17 cellular contexts compared by ENCODE assay signal in the genomic region with DNA sequence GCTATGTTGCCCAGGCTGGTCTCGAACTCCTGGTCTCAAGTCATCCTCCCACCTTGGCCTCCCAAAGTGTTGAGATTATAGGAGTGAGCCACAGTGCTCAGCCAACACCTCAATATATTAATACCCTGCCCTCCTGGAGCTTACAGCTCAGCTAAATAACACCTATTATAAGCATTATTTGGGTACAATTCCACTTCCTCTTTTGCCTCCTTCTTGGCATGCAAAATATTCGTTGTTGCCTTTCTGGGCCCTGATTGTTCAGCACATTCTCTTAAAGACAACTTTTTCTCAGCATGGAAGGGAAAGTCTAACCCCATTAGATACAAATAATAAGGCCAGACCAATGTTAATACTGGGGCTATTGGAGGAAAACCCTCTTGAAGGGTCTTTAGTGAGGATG. TPM values are rescaled to one million over a fixed set of nuclear protein-coding genes. Genes with fewer than 3 reads are reported as not detected.
A peak's percentile ranks its signal among the peaks of the same experiment; 100 is the strongest.
DNase-seq lines count a peak whose midpoint lies in the region; ATAC-seq, FAIRE-seq and TF ChIP-seq lines count a peak whose summit lies in the region.
"Had no signal": no experiment of that assay in that cellular context is flagged by ENCODE, and none has a peak within 500 bp of the region (broad histone marks: within the 10 kb centered on the region; RNA-seq: fewer than 3 reads in every experiment).

No MANE protein-coding gene starts in this region.

- no peak for FAIRE-seq in astrocyte (lab: Jason Lieb, UNC)
- FAIRE-seq: RCC 7860 had no signal

- TF ChIP-seq CTCF in MM.1S (IDR thresholded peaks at IDR 0.05; ENCODE audit: low read length) = no peak
- no peak for TF ChIP-seq CTCF in astrocyte (IDR thresholded peaks at IDR 0.05; ENCODE audit: insufficient read depth, low read depth, low read length)
- TF ChIP-seq CTCF in right lobe of liver (IDR thresholded peaks at IDR 0.05) = no peak
- no peak for TF ChIP-seq CTCF in GM20000 (IDR thresholded peaks at IDR 0.05; ENCODE audit: extremely low read depth, missing control alignments)

- peak; percentile 14 for DNase-seq in MM.1S
- no peak for DNase-seq in astrocyte (ENCODE audit: low read depth)
- DNase-seq in right lobe of liver = no peak
- DNase-seq in KBM-7 = no peak
- DNase-seq in DMS53 treated with DMSO at 0.1 percent for 48 hours (lab: John Stamatoyannopoulos, UW; ENCODE audit: unreplicated experiment) = no peak
- DNase-seq in stimulated activated naive CD4-positive, alpha-beta T cell (lab: John Stamatoyannopoulos, UW) = no peak
- DNase-seq in GM20000 (ENCODE audit: low spot score) = no peak
- DNase-seq: ACHN; activated naive CD8-positive, alpha-beta T cell treated with anti-CD3 and anti-CD28 coated beads, Interleukin-2, amount 50 U/mL, for 24 hours; effector memory CD8-positive, alpha-beta T cell; NCI-H1105 treated with DMSO at 0.1 percent for 48 hours; NCI-H69; stimulated activated naive CD8-positive, alpha-beta T cell treated with anti-CD3 and anti-CD28 coated beads, Interleukin-15, Interleukin-2, amounts not matched to agents 100 U/mL and 50 U/mL, for 24 hours; WERI-Rb-1 had no signal

- H3K36me3 ChIP-seq in BLaER1 treated with 17β-estradiol and CSF1 and Interleukin-3, amounts not matched to agents 10 nM and 100 nM = peaks cover 0 to 17% (median 0%) of the 10 kb centered on the region in 11 experiments; a peak in 2 of 22 replicates
- H3K36me3 ChIP-seq in MM.1S (replicated peaks; ENCODE audit: insufficient read depth, low read length) (no peaks in the 10 kb centered on the region), astrocyte (ENCODE audit: insufficient read depth, low read length) (no peaks in the 10 kb centered on the region), right lobe of liver (no peaks in the 10 kb centered on the region)

- peaks cover 2% of the 10 kb centered on the region for H3K4me1 Mint-ChIP-seq in astrocyte (ENCODE audit: low read depth, unreplicated experiment)

- H3K79me2 ChIP-seq in MM.1S (ENCODE audit: low read length) (no peaks in the 10 kb centered on the region), astrocyte (ENCODE audit: insufficient read depth, low read length) (peaks cover 29% of the 10 kb centered on the region)

- H3K27ac Mint-ChIP-seq in astrocyte (ENCODE audit: unreplicated experiment) = no peak overlapping the region
- H3K27ac Mint-ChIP-seq: activated naive CD8-positive, alpha-beta T cell treated with anti-CD3 and anti-CD28 coated beads, Interleukin-2, amount 50 U/mL, for 24 hours; effector memory CD8-positive, alpha-beta T cell had no signal

- no peak overlapping the region for H2AFZ ChIP-seq in MM.1S (ENCODE audit: low read length)
- no peak overlapping the region for H2AFZ ChIP-seq in astrocyte (ENCODE audit: low read depth, low read length)

- WGBS in right lobe of liver (ENCODE audit: insufficient coverage, low coverage, low lambda C conversion rate, missing lambda C conversion rate) = 33% methylated on average over 2 of the region's 2 CpGs

- H3K4me3 Mint-ChIP-seq in astrocyte (ENCODE audit: unreplicated experiment) = peak overlapping the region; percentile 11
- H3K4me3 Mint-ChIP-seq: activated naive CD8-positive, alpha-beta T cell treated with anti-CD3 and anti-CD28 coated beads, Interleukin-2, amount 50 U/mL, for 24 hours; effector memory CD8-positive, alpha-beta T cell had no signal

- no peak for ATAC-seq in right lobe of liver
- ATAC-seq: activated naive CD8-positive, alpha-beta T cell treated with anti-CD3 and anti-CD28 coated beads, Interleukin-2, amount 50 U/mL, for 24 hours; effector memory CD8-positive, alpha-beta T cell; left cardiac atrium; stimulated activated naive CD8-positive, alpha-beta T cell treated with anti-CD3 and anti-CD28 coated beads, Interleukin-15, Interleukin-2, amounts not matched to agents 100 U/mL and 50 U/mL, for 24 hours had no signal

- no peaks in the 10 kb centered on the region for H3K9me3 Mint-ChIP-seq in astrocyte (ENCODE audit: unreplicated experiment)
- H3K9me3 Mint-ChIP-seq: activated naive CD8-positive, alpha-beta T cell treated with anti-CD3 and anti-CD28 coated beads, Interleukin-2, amount 50 U/mL, for 24 hours; effector memory CD8-positive, alpha-beta T cell had no signal

- H3K36me3 Mint-ChIP-seq in astrocyte (ENCODE audit: low read depth, unreplicated experiment) = peaks cover 1% of the 10 kb centered on the region

- TF ChIP-seq POLR2A in right lobe of liver (IDR thresholded peaks at IDR 0.05) = no peak

- no peaks in the 10 kb centered on the region for H3F3A ChIP-seq in MM.1S (ENCODE audit: insufficient read depth, low read length)

- H3K4me2 ChIP-seq in BLaER1 treated with 17β-estradiol and CSF1 and Interleukin-3, amounts not matched to agents 10 nM and 100 nM = peak overlapping the region in 10 of 11 experiments; percentile 6 to 99 (median 88); a peak in 18 of 22 replicates
- H3K4me2 ChIP-seq in MM.1S (ENCODE audit: low read depth, low read length) = no peak overlapping the region
- no peak overlapping the region for H3K4me2 ChIP-seq in astrocyte (ENCODE audit: low read length)

- peaks cover 0 to 3% (median 0%) of the 10 kb centered on the region in 11 experiments; a peak in 1 of 22 replicates for H4K20me1 ChIP-seq in BLaER1 treated with 17β-estradiol and CSF1 and Interleukin-3, amounts not matched to agents 10 nM and 100 nM
- no peaks in the 10 kb centered on the region for H4K20me1 ChIP-seq in MM.1S (ENCODE audit: insufficient read depth, low read length)
- H4K20me1 ChIP-seq in astrocyte (ENCODE audit: insufficient read depth, low read length) = peaks cover 12% of the 10 kb centered on the region

- no peak overlapping the region for H3K9ac ChIP-seq in BLaER1 treated with 17β-estradiol and CSF1 and Interleukin-3, amounts not matched to agents 10 nM and 100 nM
- H3K9ac ChIP-seq in MM.1S (ENCODE audit: low read length) (no peak overlapping the region), astrocyte (ENCODE audit: low read length) (no peak overlapping the region)

- intact Hi-C loops in right lobe of liver (cut with DNase I) = no loop called here

- peaks cover 0 to 26% (median 19%) of the 10 kb centered on the region in 11 experiments; a peak in 14 of 22 replicates for H3K27me3 ChIP-seq in BLaER1 treated with 17β-estradiol and CSF1 and Interleukin-3, amounts not matched to agents 10 nM and 100 nM
- peaks cover 9% of the 10 kb centered on the region; the same call in 1 of the 2 replicates for H3K27me3 ChIP-seq in MM.1S (replicated peaks; ENCODE audit: insufficient read depth, low read length)
- H3K27me3 ChIP-seq in astrocyte (ENCODE audit: insufficient read depth, low read length) = no peaks in the 10 kb centered on the region
- no peaks in the 10 kb centered on the region for H3K27me3 ChIP-seq in right lobe of liver

- in situ Hi-C loops in KBM-7 (cut with MboI; ENCODE audit: low pct_unique_long_range_greater_than_20kb, low sequenced_read_pairs) = no loop called here

- no peak overlapping the region for H3K4me3 ChIP-seq in BLaER1 treated with 17β-estradiol and CSF1 and Interleukin-3, amounts not matched to agents 10 nM and 100 nM
- no peak overlapping the region for H3K4me3 ChIP-seq in MM.1S (ENCODE audit: low read length)
- H3K4me3 ChIP-seq in astrocyte (ENCODE audit: insufficient read depth, low read depth, low read length) = no peak overlapping the region
- no peak overlapping the region for H3K4me3 ChIP-seq in right lobe of liver

- no peaks in the 10 kb centered on the region for H3K27me3 Mint-ChIP-seq in astrocyte (ENCODE audit: low read depth, unreplicated experiment)
- H3K27me3 Mint-ChIP-seq: effector memory CD8-positive, alpha-beta T cell had no signal

- no peaks in the 10 kb centered on the region for H3K9me3 ChIP-seq in BLaER1 treated with 17β-estradiol and CSF1 and Interleukin-3, amounts not matched to agents 10 nM and 100 nM (replicated peaks in 1 of 11)
- H3K9me3 ChIP-seq in MM.1S (replicated peaks; ENCODE audit: insufficient read depth, low read length) = no peaks in the 10 kb centered on the region
- H3K9me3 ChIP-seq in astrocyte (ENCODE audit: insufficient read depth, low read depth, low read length) = no peaks in the 10 kb centered on the region
- no peaks in the 10 kb centered on the region for H3K9me3 ChIP-seq in right lobe of liver

- H3K9me2 ChIP-seq in MM.1S (replicated peaks; ENCODE audit: insufficient read depth, low read length) = no peaks in the 10 kb centered on the region

- peaks cover 48 to 69% (median 54%) of the 10 kb centered on the region in 10 experiments for H3K4me1 ChIP-seq in BLaER1 treated with 17β-estradiol and CSF1 and Interleukin-3, amounts not matched to agents 10 nM and 100 nM
- H3K4me1 ChIP-seq in MM.1S (ENCODE audit: low read length) (peaks cover 6% of the 10 kb centered on the region; the same call in 1 of the 2 replicates), astrocyte (ENCODE audit: insufficient read depth, low read length) (peaks cover 16% of the 10 kb centered on the region), right lobe of liver (peaks cover 0 to 72% (median 29%) of the 10 kb centered on the region in 4 donors)

- H3K27ac ChIP-seq in BLaER1 treated with 17β-estradiol and CSF1 and Interleukin-3, amounts not matched to agents 10 nM and 100 nM = no peak overlapping the region; a peak in 1 of 22 replicates
- no peak overlapping the region for H3K27ac ChIP-seq in MM.1S (ENCODE audit: low read length)
- no peak overlapping the region for H3K27ac ChIP-seq in astrocyte (ENCODE audit: low read depth, low read length)
- H3K27ac ChIP-seq in right lobe of liver = peak overlapping the region in 2 of 3 donors; percentile 65 to 84
- H3K27ac ChIP-seq: WERI-Rb-1 had no signal

RNA-seq across cellular contexts. Expression of a gene that starts 2.8 kb away (rescaled TPM):
- total RNA-seq in astrocyte (14.5 and 15.1 TPM in 2 replicates), right lobe of liver (1 to 10 TPM in 5 of 6 experiments, under 1 TPM in 1; 0.74 to 4.8 (median 2.4) TPM)

RNA-seq across cellular contexts. Expression of a gene that starts 13.5 kb away (rescaled TPM):
- total RNA-seq in astrocyte (1.3 and 2.1 TPM in 2 replicates), right lobe of liver (under 1 TPM in 2 of 6 experiments, not detected in 4; 0.43 to 0.56 TPM)

RNA-seq across cellular contexts. Expression of a gene that starts 33.5 kb away (rescaled TPM):
- total RNA-seq in astrocyte (130 and 173 TPM in 2 replicates), right lobe of liver (10 to 100 TPM in 1 of 6 experiments, 1 to 10 TPM in 5; 2.1 to 11.7 (median 6.8) TPM)

RNA-seq across cellular contexts. Expression of a gene that starts 53.0 kb away (rescaled TPM):
- total RNA-seq in astrocyte (44.6 and 51.2 TPM in 2 replicates), right lobe of liver (10 to 100 TPM; 30.8 to 48.9 (median 43.3) TPM)

Comparison
In these comparisons a context has a peak if more than half of its experiments do, and no peak if none do; other contexts are left out.
1. H3K27ac ChIP-seq: peak in right lobe of liver (2 of 3); none in BLaER1 treated with 17β-estradiol and CSF1 and Interleukin-3, amounts not matched to agents 10 nM and 100 nM (0 of 11), MM.1S (single experiment) and astrocyte (single experiment).
2. H3K4me2 ChIP-seq: peak in BLaER1 treated with 17β-estradiol and CSF1 and Interleukin-3, amounts not matched to agents 10 nM and 100 nM (10 of 11); none in MM.1S (single experiment) and astrocyte (single experiment).
3. RNA of a gene that starts 33.5 kb away (total RNA-seq): 130 to 173 TPM in astrocyte; 2.1 to 11.7 TPM in right lobe of liver; every median in the first group is over 10 times any median in the second.